In the genomic region with DNA sequence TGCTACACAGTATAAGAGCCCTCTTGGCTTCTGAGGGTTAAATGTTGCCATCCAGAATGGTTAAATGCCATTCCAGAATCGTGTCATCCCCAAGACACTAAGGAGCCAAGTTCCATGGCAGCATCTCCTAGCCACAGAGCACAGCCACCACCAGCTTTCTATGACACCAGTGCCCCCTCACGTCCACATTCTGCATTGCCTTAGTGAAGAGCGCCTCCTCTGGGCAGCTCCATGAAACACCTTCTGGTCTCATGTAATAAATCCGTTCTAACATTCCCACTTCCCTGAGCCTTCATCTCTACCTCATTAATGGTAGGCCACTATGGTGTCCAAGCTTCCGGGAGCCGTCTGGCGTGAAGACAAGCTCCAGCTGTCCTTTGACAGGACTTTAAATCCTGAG, we compare ENCODE assay signal across 8 cellular contexts. TPM values are rescaled to one million over a fixed set of nuclear protein-coding genes. Genes with fewer than 3 reads are reported as not detected.
A peak's percentile ranks its signal among the peaks of the same experiment; 100 is the strongest.
DNase-seq lines count a peak whose midpoint lies in the region; ATAC-seq and TF ChIP-seq lines count a peak whose summit lies in the region.

No MANE protein-coding gene starts in this region.

- H3K4me1 ChIP-seq in right lobe of liver (no peaks in the 10 kb centered on the region), upper lobe of left lung (no peaks in the 10 kb centered on the region)

- H3K27ac ChIP-seq in right lobe of liver, result no peak overlapping the region
- H3K27ac ChIP-seq in upper lobe of left lung, result no peak overlapping the region

- H3K27me3 Mint-ChIP-seq in chondrocyte (ENCODE audit: low read depth), result no peaks in the 10 kb centered on the region

- DNase-seq in EL (peak; percentile 51), SKM-1 treated with dmso at 0.1 percent for 144 hours (lab: John Stamatoyannopoulos, UW; ENCODE audit: unreplicated experiment) (peak; percentile 73), chondrocyte (ENCODE audit: low spot score) (no peak), right lobe of liver (no peak), upper lobe of left lung (peak in 1 of 2 donors; percentile 56), SW 1271 (lab: John Stamatoyannopoulos, UW) (no peak)

- H3K9me3 ChIP-seq in right lobe of liver (no peaks in the 10 kb centered on the region), upper lobe of left lung (no peaks in the 10 kb centered on the region)

- H3K4me3 ChIP-seq in right lobe of liver (no peak overlapping the region), upper lobe of left lung (no peak overlapping the region)

- TF ChIP-seq CTCF in chondrocyte (IDR thresholded peaks at IDR 0.05) (peak; percentile 76), right lobe of liver (IDR thresholded peaks at IDR 0.05) (peak; percentile 43 to 51 (median 48)), upper lobe of left lung (IDR thresholded peaks at IDR 0.05) (peak in 5 of 6 experiments; percentile 45 to 74 (median 62))

- TF ChIP-seq POLR2A in right lobe of liver (IDR thresholded peaks at IDR 0.05), result no peak
- TF ChIP-seq POLR2A in upper lobe of left lung (IDR thresholded peaks at IDR 0.05), result no peak

- ATAC-seq in HG02798 (IDR thresholded peaks at IDR 0.05; ENCODE audit: poor library complexity, unreplicated experiment) (peak; percentile 60), right lobe of liver (peak; percentile 65 to 77 (median 72)), upper lobe of left lung (ENCODE audit: low FRiP score in 2 of 2) (peak in 1 of 2 donors; percentile 79), GM21526 (IDR thresholded peaks at IDR 0.05; ENCODE audit: low FRiP score, unreplicated experiment) (no peak)

- no peak for TF ChIP-seq EP300 in upper lobe of left lung (IDR thresholded peaks at IDR 0.05)

- no peaks in the 10 kb centered on the region for H3K27me3 ChIP-seq in right lobe of liver
- no peaks in the 10 kb centered on the region for H3K27me3 ChIP-seq in upper lobe of left lung

- no peaks in the 10 kb centered on the region for H3K9me3 Mint-ChIP-seq in chondrocyte (ENCODE audit: low read depth)

- WGBS in right lobe of liver (ENCODE audit: insufficient coverage, low coverage, low lambda C conversion rate, missing lambda C conversion rate), result 67% methylated on average over 7 of the region's 7 CpGs
- WGBS in upper lobe of left lung, 2 donors, result 48 to 58% methylated on average over 7 of the region's 7 CpGs

- intact Hi-C loops in right lobe of liver (cut with DNase I), result no loop called here

- no peaks in the 10 kb centered on the region for H3K4me1 Mint-ChIP-seq in chondrocyte (ENCODE audit: low read depth)

- no peak overlapping the region for H3K27ac Mint-ChIP-seq in chondrocyte (ENCODE audit: unreplicated experiment)

- H3K36me3 Mint-ChIP-seq in chondrocyte (ENCODE audit: low read depth), result peaks cover 15% of the 10 kb centered on the region

- H3K4me3 Mint-ChIP-seq in chondrocyte (ENCODE audit: unreplicated experiment), result no peak overlapping the region

- peaks cover 0 to 5% (median 0%) of the 10 kb centered on the region in 4 donors for H3K36me3 ChIP-seq in right lobe of liver
- peaks cover 0 to 21% (median 9%) of the 10 kb centered on the region in 4 donors for H3K36me3 ChIP-seq in upper lobe of left lung

RNA-seq across cellular contexts. Expression of gene CBY3, which starts 12.4 kb away (rescaled TPM):
- total RNA-seq in chondrocyte (not detected in 3 replicates), right lobe of liver (not detected), upper lobe of left lung (1 to 10 TPM in 3 of 6 donors, not detected in 3; 1.7 to 2.1 (median 1.8) TPM)

RNA-seq across cellular contexts. Expression of gene CANX, which starts 30.4 kb away (rescaled TPM):
- total RNA-seq in chondrocyte (695 to 849 TPM (median 699 TPM) in 3 replicates), right lobe of liver (100 to 1,000 TPM; 363 to 606 (median 456) TPM), upper lobe of left lung (100 to 1,000 TPM; 139 to 754 (median 342) TPM)

RNA-seq across cellular contexts. Expression of gene HNRNPH1, which starts 44.9 kb away (rescaled TPM):
- 341 to 426 TPM (median 348 TPM) in 3 replicates for total RNA-seq in chondrocyte
- 100 to 1,000 TPM; 140 to 305 (median 219) TPM for total RNA-seq in right lobe of liver
- total RNA-seq in upper lobe of left lung, result 1,000 to 10,000 TPM in 1 of 6 donors, 100 to 1,000 TPM in 5; 366 to 1,930 (median 429) TPM

Comparison
In these comparisons a context has a peak if more than half of its experiments do, and no peak if none do; other contexts are left out.
1. DNase-seq: peak in EL (single experiment) and SKM-1 treated with dmso at 0.1 percent for 144 hours (single experiment); none in chondrocyte (single experiment), right lobe of liver (0 of 3) and SW 1271 (0 of 2).
2. Peak in every context shown above with its lines, with median percentiles within 50 percentile points of each other: CTCF ChIP-seq.